Comparison of ENCODE assay signal across 22 cellular contexts in genomic region chr14:68726093-68726695, GRCh38.
"Had no signal": no experiment of that assay in that cellular context is flagged by ENCODE, and none has a peak within 500 bp of the region (broad histone marks: within the 10 kb centered on the region; RNA-seq: fewer than 3 reads in every experiment).

No MANE protein-coding gene starts in this region.

- H3K36me3 Mint-ChIP-seq: naive thymus-derived CD8-positive, alpha-beta T cell had no signal

- H3K27ac ChIP-seq: esophagus squamous epithelium, gastroesophageal sphincter, right atrium auricular region, sigmoid colon, skin epidermis, stomach, thoracic aorta, transverse colon had no signal

- H3K9me3 Mint-ChIP-seq: dendritic cell treated with granulocyte-macrophage colony-stimulating factor and Interleukin-4, amounts not matched to agents 40 ng/mL and 50 ng/mL, for 4 days; effector memory CD8-positive, alpha-beta T cell; naive thymus-derived CD8-positive, alpha-beta T cell had no signal

- H3K27ac Mint-ChIP-seq: dendritic cell treated with granulocyte-macrophage colony-stimulating factor and Interleukin-4, amounts not matched to agents 40 ng/mL and 50 ng/mL, for 4 days; effector memory CD8-positive, alpha-beta T cell; naive thymus-derived CD8-positive, alpha-beta T cell; stimulated activated naive B cell treated with anti-CD40 and anti-IgM and Interleukin-4, amounts not matched to agents 10 μg/mL and 1 μg/mL and 100 μg/mL, for 72 hours had no signal

- H3K9me3 ChIP-seq: esophagus squamous epithelium, gastroesophageal sphincter, mucosa of descending colon, right atrium auricular region, sigmoid colon, stomach, thoracic aorta, transverse colon had no signal

- H3K27me3 ChIP-seq: esophagus squamous epithelium, gastroesophageal sphincter, right atrium auricular region, sigmoid colon, stomach, transverse colon had no signal

- H3K4me3 ChIP-seq: esophagus squamous epithelium, gastroesophageal sphincter, mucosa of descending colon, right atrium auricular region, sigmoid colon, skin epidermis, stomach, thoracic aorta, transverse colon had no signal

- ATAC-seq: effector memory CD8-positive, alpha-beta T cell; gastroesophageal sphincter; left lobe of liver; naive thymus-derived CD8-positive, alpha-beta T cell; stimulated activated naive B cell treated with anti-CD40 and anti-IgM and Interleukin-4, amounts not matched to agents 10 μg/mL and 1 μg/mL and 100 μg/mL, for 72 hours had no signal

- H3K4me3 Mint-ChIP-seq: dendritic cell treated with granulocyte-macrophage colony-stimulating factor and Interleukin-4, amounts not matched to agents 40 ng/mL and 50 ng/mL, for 4 days; effector memory CD8-positive, alpha-beta T cell; naive thymus-derived CD8-positive, alpha-beta T cell; neural crest cell; stimulated activated naive B cell treated with anti-CD40 and anti-IgM and Interleukin-4, amounts not matched to agents 10 μg/mL and 1 μg/mL and 100 μg/mL, for 72 hours had no signal

- H3K27me3 Mint-ChIP-seq: effector memory CD8-positive, alpha-beta T cell; naive thymus-derived CD8-positive, alpha-beta T cell; stimulated activated naive B cell treated with anti-CD40 and anti-IgM and Interleukin-4, amounts not matched to agents 10 μg/mL and 1 μg/mL and 100 μg/mL, for 72 hours had no signal

- H3K4me1 ChIP-seq: sigmoid colon had no signal

- DNase-seq: effector memory CD8-positive, alpha-beta T cell; esophagus squamous epithelium; foreskin fibroblast; glutamatergic neuron; islet precursor cell; mammary epithelial cell; mucosa of descending colon; naive thymus-derived CD8-positive, alpha-beta T cell; sigmoid colon; stimulated activated CD4-positive, alpha-beta T cell treated with anti-CD3 and anti-CD28 coated beads, Interleukin-2, amount 100 ng/mL, for 24 hours; stimulated activated CD4-positive, alpha-beta T cell treated with anti-CD3 and anti-CD28 coated beads, Interleukin-4, amount 100 ng/mL, for 4 hours; stimulated activated naive B cell treated with anti-CD40 and anti-IgM and Interleukin-4, amounts not matched to agents 10 μg/mL and 1 μg/mL and 100 μg/mL, for 72 hours; stomach; substantia nigra; transverse colon had no signal

- H3K36me3 ChIP-seq: esophagus squamous epithelium, gastroesophageal sphincter, right atrium auricular region, sigmoid colon, stomach, thoracic aorta, transverse colon had no signal
